Comparison of ENCODE assay signal across 25 cellular contexts in the genomic region with DNA sequence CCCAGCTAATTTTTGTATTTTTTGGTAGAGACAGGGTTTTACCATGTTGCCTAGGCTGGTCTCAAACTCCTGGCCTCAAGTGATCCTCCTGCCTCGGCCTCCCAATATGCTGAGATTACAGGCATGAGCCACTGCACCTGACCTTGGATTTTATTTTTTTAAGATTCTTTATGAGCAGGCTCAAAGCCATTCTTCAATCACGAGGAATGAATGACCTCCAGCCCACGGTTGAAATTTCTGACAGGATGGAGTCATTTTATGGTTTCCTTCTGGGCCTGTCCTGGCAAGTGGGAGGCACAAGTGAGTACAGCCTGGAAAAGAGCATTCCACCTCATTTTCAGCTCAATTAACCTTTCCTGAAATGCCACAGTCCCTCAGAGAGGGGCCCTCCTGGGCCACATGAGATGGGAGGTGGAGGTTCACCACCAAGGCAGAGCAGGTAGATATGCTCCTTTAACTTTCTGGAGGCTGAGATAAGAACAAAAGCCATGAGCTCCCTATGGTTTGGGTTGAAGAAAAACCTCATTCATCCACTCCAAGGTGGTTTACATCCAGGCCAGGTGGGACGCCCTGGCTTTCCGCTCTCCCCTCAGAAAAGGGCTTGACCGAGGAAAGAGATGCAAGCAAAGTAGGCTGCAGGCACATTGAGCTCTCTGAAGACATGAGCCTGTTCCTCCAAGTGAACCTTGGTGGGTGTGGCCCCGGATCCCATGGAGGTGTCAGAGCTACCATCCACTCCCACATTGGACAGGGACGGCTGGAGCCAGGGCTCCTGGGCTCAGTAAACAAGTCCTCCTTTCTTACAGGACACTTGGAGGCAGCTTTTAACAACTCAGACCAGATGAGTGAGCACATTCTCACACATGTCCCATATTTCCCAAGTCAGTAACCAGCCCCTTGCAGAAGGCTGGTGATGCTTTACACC.
"Had no signal": no experiment of that assay in that cellular context is flagged by ENCODE, and none has a peak within 500 bp of the region (broad histone marks: within the 10 kb centered on the region; RNA-seq: fewer than 3 reads in every experiment).

No MANE protein-coding gene starts in this region.

- DNase-seq: activated CD4-positive, alpha-beta T cell treated with anti-CD3 and anti-CD28 coated beads for 4 hours; activated CD8-positive, alpha-beta memory T cell treated with anti-CD3 and anti-CD28 coated beads, Interleukin-2, amount 50 U/mL, for 48 hours; activated CD8-positive, alpha-beta T cell treated with anti-CD3 and anti-CD28 coated beads, Interleukin-2, amount 10 ng/mL, durations not matched to agents 7 days and 5 days; activated naive CD4-positive, alpha-beta T cell treated with anti-CD3 and anti-CD28 coated beads, Interleukin-2, amount 50 U/mL, for 16 hours; activated naive CD8-positive, alpha-beta T cell treated with anti-CD3 and anti-CD28 coated beads, Interleukin-2, amount 10 ng/mL, durations not matched to agents 7 days and 5 days; activated T-cell treated with anti-CD3 and anti-CD28 coated beads, Interleukin-2, amount 50 U/mL, for 1 hour; adrenal gland; anterior cingulate cortex; Kasumi-1; NCI-H1092; NCI-H1417 treated with DMSO at 0.1 percent for 48 hours; NCI-H1694; NCI-H2029; NCI-H2107; NCI-H2171 treated with DMSO at 0.1 percent for 48 hours; NCI-H510A; NCI-H526 treated with DMSO at 0.1 percent for 48 hours; NCI-H82; Right ventricle myocardium superior; SJCRH30; SK-N-SH; T-helper 1 cell had no signal

- H3K27me3 ChIP-seq: adrenal gland, SJCRH30 had no signal

- H3K36me3 ChIP-seq: adrenal gland, SJCRH30 had no signal

- H3K4me3 ChIP-seq: adrenal gland, SJCRH30 had no signal

- H3K4me1 Mint-ChIP-seq: activated naive CD8-positive, alpha-beta T cell treated with anti-CD3 and anti-CD28 coated beads, Interleukin-2, amount 10 ng/mL, durations not matched to agents 7 days and 5 days; central memory CD8-positive, alpha-beta T cell had no signal

- H3K4me1 ChIP-seq: adrenal gland had no signal

- H3K9me3 ChIP-seq: adrenal gland, SJCRH30, SK-N-SH had no signal

- H3K9ac ChIP-seq: SK-N-SH had no signal

- H3K9me3 Mint-ChIP-seq: activated naive CD8-positive, alpha-beta T cell treated with anti-CD3 and anti-CD28 coated beads, Interleukin-2, amount 10 ng/mL, durations not matched to agents 7 days and 5 days; central memory CD8-positive, alpha-beta T cell had no signal

- H3K36me3 Mint-ChIP-seq: activated naive CD8-positive, alpha-beta T cell treated with anti-CD3 and anti-CD28 coated beads, Interleukin-2, amount 10 ng/mL, durations not matched to agents 7 days and 5 days had no signal

- H3K27ac Mint-ChIP-seq: activated CD8-positive, alpha-beta T cell treated with anti-CD3 and anti-CD28 coated beads, Interleukin-2, amount 10 ng/mL, durations not matched to agents 7 days and 5 days; activated naive CD8-positive, alpha-beta T cell treated with anti-CD3 and anti-CD28 coated beads, Interleukin-2, amount 10 ng/mL, durations not matched to agents 7 days and 5 days had no signal

- H3K27ac ChIP-seq: adrenal gland, SJCRH30, VCaP had no signal

- H3K4me2 ChIP-seq: SK-N-SH had no signal

- H3K4me3 Mint-ChIP-seq: activated CD8-positive, alpha-beta T cell treated with anti-CD3 and anti-CD28 coated beads, Interleukin-2, amount 10 ng/mL, durations not matched to agents 7 days and 5 days; activated naive CD8-positive, alpha-beta T cell treated with anti-CD3 and anti-CD28 coated beads, Interleukin-2, amount 10 ng/mL, durations not matched to agents 7 days and 5 days; central memory CD8-positive, alpha-beta T cell had no signal

- ATAC-seq: activated CD4-positive, CD25-positive, alpha-beta regulatory T cell treated with anti-CD3 and anti-CD28 coated beads, Interleukin-2, amount 50 U/mL, for 24 hours; activated CD8-positive, alpha-beta T cell treated with anti-CD3 and anti-CD28 coated beads, Interleukin-2, amount 10 ng/mL, durations not matched to agents 7 days and 5 days had no signal

- H3K27me3 Mint-ChIP-seq: activated naive CD8-positive, alpha-beta T cell treated with anti-CD3 and anti-CD28 coated beads, Interleukin-2, amount 10 ng/mL, durations not matched to agents 7 days and 5 days; central memory CD8-positive, alpha-beta T cell had no signal
